8 cellular contexts compared by ENCODE assay signal in the genomic region with DNA sequence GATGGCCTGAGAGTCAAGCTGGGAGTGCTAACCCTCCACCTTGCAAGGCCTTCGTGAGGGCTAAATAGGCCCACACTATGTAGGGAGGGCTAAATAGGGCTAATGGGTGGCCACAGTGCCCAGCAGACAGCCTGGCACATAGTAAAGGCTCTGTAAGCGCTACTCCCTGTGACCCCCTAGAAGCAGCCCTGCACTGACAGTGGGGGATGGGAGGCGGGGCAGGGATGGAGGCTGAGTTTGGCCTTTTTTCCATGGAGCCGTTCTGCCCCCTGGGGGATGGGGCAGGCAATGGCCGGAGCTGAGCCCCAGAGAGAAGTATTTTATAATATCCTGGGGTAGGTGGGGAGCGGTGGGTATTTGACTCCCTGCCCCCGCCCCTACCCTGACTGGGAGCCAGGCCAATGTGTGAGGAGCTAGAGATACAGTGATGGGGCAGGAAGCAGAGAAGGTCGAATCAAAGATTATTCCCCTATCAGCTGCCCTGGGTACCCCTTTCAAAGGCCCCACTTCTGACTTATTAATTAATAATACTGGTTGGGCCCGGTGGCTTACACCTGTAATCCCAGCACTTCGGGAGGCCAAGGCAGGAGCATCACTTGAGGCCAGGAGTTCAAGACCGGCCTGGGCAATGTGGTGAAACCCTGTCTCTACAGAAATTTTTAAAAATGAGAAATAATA. TPM values are rescaled to one million over a fixed set of nuclear protein-coding genes. Genes with fewer than 3 reads are reported as not detected.
DNase-seq lines count a peak whose midpoint lies in the region; ATAC-seq and TF ChIP-seq lines count a peak whose summit lies in the region.

No MANE protein-coding gene starts in this region.

- H3K27me3 Mint-ChIP-seq in natural killer cell (ENCODE audit: low read depth in 2 of 2): peaks cover 16 to 23% of the 10 kb centered on the region in 2 donors

- H3K27ac ChIP-seq in esophagus muscularis mucosa (replicated peaks in 1 of 4): no peak overlapping the region

- no peak overlapping the region for H3K4me3 ChIP-seq in esophagus muscularis mucosa

- ATAC-seq in natural killer cell (peak in 1 of 3 donors; percentile 73), GM18870 (IDR thresholded peaks at IDR 0.05; ENCODE audit: unreplicated experiment) (no peak)

- no peak for TF ChIP-seq EP300 in esophagus muscularis mucosa (IDR thresholded peaks at IDR 0.05)

- H3K27ac Mint-ChIP-seq in natural killer cell: no peak overlapping the region

- WGBS in esophagus muscularis mucosa: 69% methylated on average over 7 of the region's 11 CpGs

- DNase-seq in EH (ENCODE audit: low read depth) (peak; percentile 52), HT1080 (ENCODE audit: low read depth) (peak; percentile 35), SW480 (ENCODE audit: low spot score) (peak; percentile 5), esophagus muscularis mucosa (ENCODE audit: extremely low spot score) (no peak), natural killer cell (peak; percentile 30), ureter (ENCODE audit: low spot score) (no peak), DMS153 treated with DMSO at 0.1 percent for 48 hours (lab: John Stamatoyannopoulos, UW; ENCODE audit: unreplicated experiment) (no peak)

- no peaks in the 10 kb centered on the region for H3K36me3 Mint-ChIP-seq in natural killer cell

- H3K4me3 Mint-ChIP-seq in natural killer cell: no peak overlapping the region

- TF ChIP-seq POLR2A in esophagus muscularis mucosa (IDR thresholded peaks at IDR 0.05; ENCODE audit: low read depth): no peak

- H3K9me3 Mint-ChIP-seq in natural killer cell: no peaks in the 10 kb centered on the region

- intact Hi-C loops in esophagus muscularis mucosa (cut with DNase I) (loop anchor here (2.0 kb wide), 1 partner anchor 226 kb away; no protein-coding TSS in a partner anchor), natural killer cell (cut with micrococcal nuclease) (loop anchor here (1.0 kb wide), 1 partner anchor 226 kb away; no protein-coding TSS in a partner anchor)

- H3K9me3 ChIP-seq in esophagus muscularis mucosa: peaks cover 0 to 7% (median 3%) of the 10 kb centered on the region in 4 donors

- no peaks in the 10 kb centered on the region for H3K36me3 ChIP-seq in esophagus muscularis mucosa

- TF ChIP-seq CTCF in esophagus muscularis mucosa (IDR thresholded peaks at IDR 0.05) (peak; percentile 62 to 72 (median 72)), natural killer cell (IDR thresholded peaks at IDR 0.05) (peak; percentile 56)

- H3K4me1 ChIP-seq in esophagus muscularis mucosa: no peaks in the 10 kb centered on the region

- H3K4me1 Mint-ChIP-seq in natural killer cell: no peaks in the 10 kb centered on the region

- peaks cover 0 to 34% (median 0%) of the 10 kb centered on the region in 4 donors for H3K27me3 ChIP-seq in esophagus muscularis mucosa

RNA-seq across cellular contexts. Expression of a gene that starts 42.3 kb away (rescaled TPM):
- total RNA-seq in HT1080 (2014; rRNA removed; shearing (Covaris generic)): not detected in 2 replicates
- polyA plus RNA-seq in HT1080 (2015; cell fraction: cytosol; rRNA removed): not detected in 2 replicates
- not detected in 2 replicates for polyA plus RNA-seq in HT1080 (2015; cell fraction: nucleus; rRNA removed)
- not detected for total RNA-seq in esophagus muscularis mucosa
- total RNA-seq in natural killer cell: not detected
- total RNA-seq in ureter: not detected

Comparison
In these comparisons a context has a peak if more than half of its experiments do, and no peak if none do; other contexts are left out.
1. DNase-seq: peak in EH (single experiment), HT1080 (single experiment), SW480 (single experiment) and natural killer cell (single experiment); none in esophagus muscularis mucosa (single experiment), ureter (single experiment) and DMS153 treated with DMSO at 0.1 percent for 48 hours (single experiment).